18 cellular contexts compared by ENCODE assay signal in genomic region chr11:129447654-129448239, GRCh38.
DNase-seq lines count a peak whose midpoint lies in the region; ATAC-seq, FAIRE-seq and TF ChIP-seq lines count a peak whose summit lies in the region.
"Had no signal": no experiment of that assay in that cellular context is flagged by ENCODE, and none has a peak within 500 bp of the region (broad histone marks: within the 10 kb centered on the region; RNA-seq: fewer than 3 reads in every experiment).

No MANE protein-coding gene starts in this region.

- ATAC-seq in GM12878: peak; percentile 32; the same call in 2 of the 3 replicates

- H3K4me3 Mint-ChIP-seq in T-helper 1 cell treated with Interleukin-12 subunit alpha and Interleukin-12 subunit beta and Interleukin-4 antibody, amounts not matched to agents 30 μg/mL and 1 μg/mL, for 36 hours: no peak overlapping the region
- H3K4me3 Mint-ChIP-seq in activated naive CD4-positive, alpha-beta T cell treated with anti-CD3 and anti-CD28 coated beads for 36 hours: no peak overlapping the region
- no peak overlapping the region for H3K4me3 Mint-ChIP-seq in activated naive CD4-positive, alpha-beta T cell treated with anti-CD3 and anti-CD28 coated beads, Interleukin-2, amount 10 ng/mL, durations not matched to agents 7 days and 5 days
- H3K4me3 Mint-ChIP-seq in type B pancreatic cell: no peak overlapping the region
- H3K4me3 Mint-ChIP-seq: CD8-positive, alpha-beta memory T cell; HFFc6 had no signal

- CTCF ChIA-PET in activated naive CD4-positive, alpha-beta T cell treated with anti-CD3 and anti-CD28 coated beads for 36 hours (lab: Charles Lee): no interaction called here
- CTCF ChIA-PET in activated naive CD4-positive, alpha-beta T cell treated with anti-CD3 and anti-CD28 coated beads, Interleukin-2, amount 10 ng/mL, durations not matched to agents 7 days and 5 days (lab: Charles Lee): no interaction called here
- CTCF ChIA-PET in GM12878 (lab: Yijun Ruan, JAX): no interaction called here

- H4K20me1 ChIP-seq in GM12878 (ENCODE audit: control insufficient read depth, insufficient read depth): no peaks in the 10 kb centered on the region
- H4K20me1 ChIP-seq: BLaER1 had no signal

- no peak overlapping the region for H3K4me2 ChIP-seq in GM12878 (ENCODE audit: control insufficient read depth, insufficient read depth)
- H3K4me2 ChIP-seq: BLaER1 had no signal

- DNase-seq in T-helper 1 cell (no peak), GM12878 (ENCODE audit: low read depth, low spot score) (no peak), type B pancreatic cell (ENCODE audit: extremely low spot score, unreplicated experiment) (no peak), KG1 (lab: John Stamatoyannopoulos, UW) (no peak), glomerular visceral epithelial cell (ENCODE audit: extremely low spot score) (no peak)
- no peak for DNase-seq in activated naive CD4-positive, alpha-beta T cell treated with anti-CD3 and anti-CD28 coated beads for 36 hours
- no peak for DNase-seq in activated naive CD4-positive, alpha-beta T cell treated with anti-CD3 and anti-CD28 coated beads, Interleukin-2, amount 10 ng/mL, durations not matched to agents 7 days and 5 days
- DNase-seq: 8988T; AML-193; Caco-2; CD8-positive, alpha-beta memory T cell; DND-41; GDM1; HCEC 1CT; HFFc6 had no signal

- no peak for TF ChIP-seq CTCF in GM12878 (IDR thresholded peaks at IDR 0.05 in 2 of 3, conservative IDR thresholded peaks at IDR 0.05 in 1 of 3; ENCODE audit: control insufficient read depth in 2 of 3, extremely low read depth in 1 of 3, insufficient read depth in 1 of 3, low read depth in 3 of 3, low read length in 3 of 3)
- TF ChIP-seq CTCF in type B pancreatic cell (conservative IDR thresholded peaks at IDR 0.05): no peak

- no peak for TF ChIP-seq RAD21 in GM12878 (IDR thresholded peaks at IDR 0.05; ENCODE audit: insufficient read depth, low read depth, low read length)

- no peaks in the 10 kb centered on the region for H3K36me3 ChIP-seq in GM12878 (ENCODE audit: control insufficient read depth in 2 of 2, insufficient read depth in 2 of 2, low read length in 1 of 2)
- H3K36me3 ChIP-seq: BLaER1 had no signal

- no peaks in the 10 kb centered on the region for H3K4me1 ChIP-seq in GM12878 (ENCODE audit: control insufficient read depth, insufficient read depth, low read length)
- H3K4me1 ChIP-seq: Caco-2 had no signal

- H3K4me1 Mint-ChIP-seq in T-helper 1 cell treated with Interleukin-12 subunit alpha and Interleukin-12 subunit beta and Interleukin-4 antibody, amounts not matched to agents 30 μg/mL and 1 μg/mL, for 36 hours (ENCODE audit: low read depth): peaks cover 21% of the 10 kb centered on the region
- H3K4me1 Mint-ChIP-seq in activated naive CD4-positive, alpha-beta T cell treated with anti-CD3 and anti-CD28 coated beads for 36 hours (ENCODE audit: low read depth): peaks cover 16% of the 10 kb centered on the region
- H3K4me1 Mint-ChIP-seq in activated naive CD4-positive, alpha-beta T cell treated with anti-CD3 and anti-CD28 coated beads, Interleukin-2, amount 10 ng/mL, durations not matched to agents 7 days and 5 days: peaks cover 7% of the 10 kb centered on the region
- H3K4me1 Mint-ChIP-seq in type B pancreatic cell (ENCODE audit: unreplicated experiment): peaks cover 7% of the 10 kb centered on the region
- H3K4me1 Mint-ChIP-seq: CD8-positive, alpha-beta memory T cell had no signal

- no peak for TF ChIP-seq EP300 in GM12878 (IDR thresholded peaks at IDR 0.05; ENCODE audit: borderline replicate concordance in 1 of 2, control insufficient read depth in 1 of 2, low read depth in 2 of 2, low read length in 2 of 2)

- no peak overlapping the region for H3K4me3 ChIP-seq in GM12878
- H3K4me3 ChIP-seq: BLaER1 had no signal

- in situ Hi-C loops in GM12878 (cut with MboI): no loop called here

- no peak overlapping the region for H3K9ac ChIP-seq in GM12878 (ENCODE audit: control insufficient read depth, insufficient read depth, low read length)
- H3K9ac ChIP-seq: BLaER1 had no signal

- H3K27ac ChIP-seq in GM12878 (ENCODE audit: control insufficient read depth, insufficient read depth): no peak overlapping the region
- H3K27ac ChIP-seq: BLaER1 had no signal

- H3K27me3 ChIP-seq in GM12878 (replicated peaks in 1 of 2; ENCODE audit: control insufficient read depth in 2 of 2, insufficient read depth in 2 of 2, low read length in 1 of 2): no peaks in the 10 kb centered on the region
- H3K27me3 ChIP-seq: BLaER1 had no signal

- H3K9me3 ChIP-seq in GM12878 (replicated peaks; ENCODE audit: control insufficient read depth, insufficient read depth, low read length): no peaks in the 10 kb centered on the region

- BruUV-seq in GM12878 (replicated peaks; lab: Mats Ljungman, UMichigan): no TSS peak

- H3K79me2 ChIP-seq in GM12878 (ENCODE audit: control insufficient read depth, insufficient read depth, low read length): no peaks in the 10 kb centered on the region

- FAIRE-seq in GM12878 (lab: Jason Lieb, UNC): no peak
- FAIRE-seq: HTR-8/SVneo had no signal

- SMC1A ChIA-PET in GM12878 (lab: Charles Lee; ENCODE audit: uncharacterized antibody, unreplicated experiment): interaction anchor here (0.8 kb wide), 1 partner anchor 19 kb away, joined by 3 read pairs; no protein-coding TSS in a partner anchor

- POLR2A ChIA-PET in GM12878 (lab: Charles Lee): no interaction called here

- H3K27ac Mint-ChIP-seq in T-helper 1 cell treated with Interleukin-12 subunit alpha and Interleukin-12 subunit beta and Interleukin-4 antibody, amounts not matched to agents 30 μg/mL and 1 μg/mL, for 36 hours: peak overlapping the region; percentile 53
- H3K27ac Mint-ChIP-seq in activated naive CD4-positive, alpha-beta T cell treated with anti-CD3 and anti-CD28 coated beads for 36 hours: peak overlapping the region; percentile 65
- no peak overlapping the region for H3K27ac Mint-ChIP-seq in activated naive CD4-positive, alpha-beta T cell treated with anti-CD3 and anti-CD28 coated beads, Interleukin-2, amount 10 ng/mL, durations not matched to agents 7 days and 5 days
- peak overlapping the region; percentile 6 for H3K27ac Mint-ChIP-seq in type B pancreatic cell
- H3K27ac Mint-ChIP-seq: CD8-positive, alpha-beta memory T cell; HFFc6 had no signal

- intact Hi-C loops in activated naive CD4-positive, alpha-beta T cell treated with anti-CD3 and anti-CD28 coated beads for 36 hours (cut with micrococcal nuclease): loop anchor here (1.0 kb wide), 1 partner anchor 12 kb away; no protein-coding TSS in a partner anchor
- intact Hi-C loops in GM12878 (cut with micrococcal nuclease; ENCODE audit: unreplicated experiment): no loop called here

- no peak overlapping the region for H2AFZ ChIP-seq in GM12878 (ENCODE audit: control insufficient read depth, low read depth, low read length)

- RAD21 ChIA-PET in GM12878 (lab: Charles Lee; ENCODE audit: unreplicated experiment): no interaction called here

- H3K9me3 Mint-ChIP-seq in T-helper 1 cell treated with Interleukin-12 subunit alpha and Interleukin-12 subunit beta and Interleukin-4 antibody, amounts not matched to agents 30 μg/mL and 1 μg/mL, for 36 hours: peaks cover 12% of the 10 kb centered on the region
- H3K9me3 Mint-ChIP-seq in activated naive CD4-positive, alpha-beta T cell treated with anti-CD3 and anti-CD28 coated beads for 36 hours: peaks cover 10% of the 10 kb centered on the region
- peaks cover 8% of the 10 kb centered on the region for H3K9me3 Mint-ChIP-seq in activated naive CD4-positive, alpha-beta T cell treated with anti-CD3 and anti-CD28 coated beads, Interleukin-2, amount 10 ng/mL, durations not matched to agents 7 days and 5 days
- H3K9me3 Mint-ChIP-seq in type B pancreatic cell: no peaks in the 10 kb centered on the region
- H3K9me3 Mint-ChIP-seq: HFFc6 had no signal

- 3% methylated on average over 7 of the region's 7 CpGs for WGBS in GM12878 (ENCODE audit: insufficient coverage, insufficient replicate concordance, low lambda C conversion rate, missing lambda C conversion rate)

- H3K27me3 Mint-ChIP-seq in T-helper 1 cell treated with Interleukin-12 subunit alpha and Interleukin-12 subunit beta and Interleukin-4 antibody, amounts not matched to agents 30 μg/mL and 1 μg/mL, for 36 hours (ENCODE audit: low read depth): no peaks in the 10 kb centered on the region
- H3K27me3 Mint-ChIP-seq in activated naive CD4-positive, alpha-beta T cell treated with anti-CD3 and anti-CD28 coated beads for 36 hours (ENCODE audit: low read depth): no peaks in the 10 kb centered on the region
- peaks cover 4% of the 10 kb centered on the region for H3K27me3 Mint-ChIP-seq in activated naive CD4-positive, alpha-beta T cell treated with anti-CD3 and anti-CD28 coated beads, Interleukin-2, amount 10 ng/mL, durations not matched to agents 7 days and 5 days
- H3K27me3 Mint-ChIP-seq in type B pancreatic cell: no peaks in the 10 kb centered on the region

- TF ChIP-seq POLR2A in GM12878 (IDR thresholded peaks at IDR 0.05; ENCODE audit: low read depth, low read length): no peak

- H3K36me3 Mint-ChIP-seq in T-helper 1 cell treated with Interleukin-12 subunit alpha and Interleukin-12 subunit beta and Interleukin-4 antibody, amounts not matched to agents 30 μg/mL and 1 μg/mL, for 36 hours (ENCODE audit: low read depth): peaks cover 8% of the 10 kb centered on the region
- H3K36me3 Mint-ChIP-seq in activated naive CD4-positive, alpha-beta T cell treated with anti-CD3 and anti-CD28 coated beads for 36 hours (ENCODE audit: low read depth): peaks cover 1% of the 10 kb centered on the region
- no peaks in the 10 kb centered on the region for H3K36me3 Mint-ChIP-seq in activated naive CD4-positive, alpha-beta T cell treated with anti-CD3 and anti-CD28 coated beads, Interleukin-2, amount 10 ng/mL, durations not matched to agents 7 days and 5 days
- H3K36me3 Mint-ChIP-seq in type B pancreatic cell: peaks cover 36% of the 10 kb centered on the region

TF ChIP-seq in GM12878, 131 proteins besides CTCF, POLR2A, EP300 and RAD21 (continues in another document):
- no peak for TF ChIP-seq USF1 (IDR thresholded peaks at IDR 0.05; ENCODE audit: borderline replicate concordance, extremely low read length, insufficient read depth, low read depth, low read length)
- TF ChIP-seq STAT1 (conservative IDR thresholded peaks at IDR 0.05): no peak
- no peak for TF ChIP-seq BMI1 (IDR thresholded peaks at IDR 0.05; ENCODE audit: borderline replicate concordance)
- TF ChIP-seq SUZ12 (IDR thresholded peaks at IDR 0.05; ENCODE audit: unreplicated experiment): no peak
- no peak for TF ChIP-seq WRNIP1 (IDR thresholded peaks at IDR 0.05; ENCODE audit: borderline replicate concordance, low read depth, low read length)
- TF ChIP-seq POU2F2 (IDR thresholded peaks at IDR 0.05; ENCODE audit: borderline replicate concordance, low read depth, low read length): no peak
